Comparison of ENCODE assay signal across 1 cellular context in the genomic region with DNA sequence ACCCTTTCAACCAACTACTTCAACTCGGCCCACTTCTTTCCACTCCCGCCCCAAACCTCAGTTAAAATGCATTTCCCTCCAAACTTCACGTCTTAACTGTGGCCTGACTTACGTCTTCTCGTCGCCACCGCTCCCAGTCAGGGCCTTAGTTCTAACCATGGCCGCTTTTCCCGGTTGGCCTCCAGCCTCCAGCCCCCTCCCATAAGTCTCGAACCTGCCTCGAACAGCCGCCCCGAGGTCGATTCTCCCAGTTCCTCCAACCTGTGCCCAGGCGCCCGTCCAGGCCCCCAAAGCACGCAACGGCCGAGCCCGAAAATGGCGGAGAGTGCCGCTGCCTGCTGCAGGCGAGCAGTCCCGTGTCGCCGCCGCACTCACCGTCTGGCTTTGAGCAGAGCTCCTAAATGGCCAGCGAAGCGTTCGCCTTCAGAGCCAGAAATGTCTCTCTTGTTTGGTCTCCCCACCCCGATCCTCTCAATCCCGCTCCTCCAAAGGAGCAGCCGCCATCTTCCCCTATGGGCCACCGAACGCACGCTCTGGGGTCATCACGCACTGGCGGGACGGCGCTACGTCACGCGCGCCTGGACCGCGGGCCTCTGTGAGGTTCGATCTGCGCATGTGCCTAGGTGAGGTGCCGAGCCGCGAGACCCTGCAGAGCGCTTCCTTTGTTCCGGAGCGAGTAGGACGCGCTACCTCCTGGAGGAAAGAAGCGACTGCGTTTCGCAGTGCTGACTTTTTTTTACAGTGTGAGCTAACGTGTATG.
TF ChIP-seq lines count a peak whose summit lies in the region.

Gene WDR33, minus strand, starts transcription at position 535 of the 760 bp plus-strand sequence. CDS start 40,190 bp downstream, outside the sequence.

TF ChIP-seq in HepG2, 621 proteins besides CTCF, POLR2A, EP300 and RAD21 (continued from another document and continues in another):
- TF ChIP-seq ZBTB44 (CRISPR knock-in tag; IDR thresholded peaks at IDR 0.05) (peak; percentile 57; the same call in 1 of the 2 replicates), CBX1 (IDR thresholded peaks at IDR 0.05; ENCODE audit: low read depth) (peak; percentile 75), MAF1 (CRISPR knock-in tag; IDR thresholded peaks at IDR 0.05; ENCODE audit: borderline replicate concordance) (peak; percentile 19; the same call in 1 of the 2 replicates), YEATS2 (CRISPR knock-in tag; IDR thresholded peaks at IDR 0.05; ENCODE audit: borderline replicate concordance) (peak; percentile 96), ZNF574 (CRISPR knock-in tag; IDR thresholded peaks at IDR 0.05) (peak; percentile 91), FIP1L1 (IDR thresholded peaks at IDR 0.05; ENCODE audit: borderline replicate concordance, insufficient read depth, low read depth, low read length) (no peak), ZNF557 (CRISPR knock-in tag; IDR thresholded peaks at IDR 0.05) (0 out of 2 replicates have a peak, but pooled peaks have one; percentile 41), ZNF629 (CRISPR knock-in tag; conservative IDR thresholded peaks at IDR 0.05) (peak; percentile 27; the same call in 1 of the 2 replicates), STAG1 (CRISPR knock-in tag; IDR thresholded peaks at IDR 0.05) (peak; percentile 60), ZNF652 (CRISPR knock-in tag; IDR thresholded peaks at IDR 0.05; ENCODE audit: borderline replicate concordance, low read depth) (0 out of 2 replicates have a peak, but pooled peaks have one; percentile 24), HMG20B (CRISPR knock-in tag; conservative IDR thresholded peaks at IDR 0.05) (peak; percentile 62), SOX5 (CRISPR knock-in tag; IDR thresholded peaks at IDR 0.05; ENCODE audit: borderline replicate concordance) (peak; percentile 73), RCOR2 (CRISPR knock-in tag; IDR thresholded peaks at IDR 0.05) (no peak), JUND (CRISPR knock-in tag; IDR thresholded peaks at IDR 0.05) (peak; percentile 39), NKX3-1 (CRISPR knock-in tag; IDR thresholded peaks at IDR 0.05) (peak; percentile 58; the same call in 1 of the 2 replicates), HIC2 (CRISPR knock-in tag; IDR thresholded peaks at IDR 0.05; ENCODE audit: low read depth) (no peak; the same call in 1 of the 2 replicates), KDM6A (CRISPR knock-in tag; IDR thresholded peaks at IDR 0.05; ENCODE audit: low read depth) (0 out of 2 replicates have a peak, but pooled peaks have one; percentile 22), GPN1 (CRISPR knock-in tag; IDR thresholded peaks at IDR 0.05; ENCODE audit: borderline replicate concordance) (no peak), ZNF235 (CRISPR knock-in tag; IDR thresholded peaks at IDR 0.05; ENCODE audit: borderline replicate concordance) (peak; percentile 85), PAX8 (CRISPR knock-in tag; IDR thresholded peaks at IDR 0.05; ENCODE audit: borderline replicate concordance) (peak; percentile 54; the same call in 1 of the 2 replicates), NFYB (CRISPR knock-in tag; IDR thresholded peaks at IDR 0.05) (peak; percentile 33; the same call in 1 of the 2 replicates), RERE (CRISPR knock-in tag; IDR thresholded peaks at IDR 0.05; ENCODE audit: low read depth) (peak; percentile 51; the same call in 1 of the 2 replicates), ZBTB7B (CRISPR knock-in tag; IDR thresholded peaks at IDR 0.05) (peak; percentile 78), ZBTB25 (CRISPR knock-in tag; IDR thresholded peaks at IDR 0.05) (peak; percentile 49; the same call in 1 of the 2 replicates)
- TF ChIP-seq, protein P1, sequence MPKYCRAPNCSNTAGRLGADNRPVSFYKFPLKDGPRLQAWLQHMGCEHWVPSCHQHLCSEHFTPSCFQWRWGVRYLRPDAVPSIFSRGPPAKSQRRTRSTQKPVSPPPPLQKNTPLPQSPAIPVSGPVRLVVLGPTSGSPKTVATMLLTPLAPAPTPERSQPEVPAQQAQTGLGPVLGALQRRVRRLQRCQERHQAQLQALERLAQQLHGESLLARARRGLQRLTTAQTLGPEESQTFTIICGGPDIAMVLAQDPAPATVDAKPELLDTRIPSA (CRISPR knock-in tag; IDR thresholded peaks at IDR 0.05; ENCODE audit: borderline replicate concordance), result 0 out of 2 replicates have a peak, but pooled peaks have one; percentile 56
- TF ChIP-seq, protein P2, sequence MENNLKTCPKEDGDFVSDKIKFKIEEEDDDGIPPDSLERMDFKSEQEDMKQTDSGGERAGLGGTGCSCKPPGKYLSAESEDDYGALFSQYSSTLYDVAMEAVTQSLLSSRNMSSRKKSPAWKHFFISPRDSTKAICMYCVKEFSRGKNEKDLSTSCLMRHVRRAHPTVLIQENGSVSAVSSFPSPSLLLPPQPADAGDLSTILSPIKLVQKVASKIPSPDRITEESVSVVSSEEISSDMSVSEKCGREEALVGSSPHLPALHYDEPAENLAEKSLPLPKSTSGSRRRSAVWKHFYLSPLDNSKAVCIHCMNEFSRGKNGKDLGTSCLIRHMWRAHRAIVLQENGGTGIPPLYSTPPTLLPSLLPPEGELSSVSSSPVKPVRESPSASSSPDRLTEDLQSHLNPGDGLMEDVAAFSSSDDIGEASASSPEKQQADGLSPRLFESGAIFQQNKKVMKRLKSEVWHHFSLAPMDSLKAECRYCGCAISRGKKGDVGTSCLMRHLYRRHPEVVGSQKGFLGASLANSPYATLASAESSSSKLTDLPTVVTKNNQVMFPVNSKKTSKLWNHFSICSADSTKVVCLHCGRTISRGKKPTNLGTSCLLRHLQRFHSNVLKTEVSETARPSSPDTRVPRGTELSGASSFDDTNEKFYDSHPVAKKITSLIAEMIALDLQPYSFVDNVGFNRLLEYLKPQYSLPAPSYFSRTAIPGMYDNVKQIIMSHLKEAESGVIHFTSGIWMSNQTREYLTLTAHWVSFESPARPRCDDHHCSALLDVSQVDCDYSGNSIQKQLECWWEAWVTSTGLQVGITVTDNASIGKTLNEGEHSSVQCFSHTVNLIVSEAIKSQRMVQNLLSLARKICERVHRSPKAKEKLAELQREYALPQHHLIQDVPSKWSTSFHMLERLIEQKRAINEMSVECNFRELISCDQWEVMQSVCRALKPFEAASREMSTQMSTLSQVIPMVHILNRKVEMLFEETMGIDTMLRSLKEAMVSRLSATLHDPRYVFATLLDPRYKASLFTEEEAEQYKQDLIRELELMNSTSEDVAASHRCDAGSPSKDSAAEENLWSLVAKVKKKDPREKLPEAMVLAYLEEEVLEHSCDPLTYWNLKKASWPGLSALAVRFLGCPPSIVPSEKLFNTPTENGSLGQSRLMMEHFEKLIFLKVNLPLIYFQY (CRISPR knock-in tag; IDR thresholded peaks at IDR 0.05; ENCODE audit: borderline replicate concordance), result peak; percentile 92
- TF ChIP-seq, protein P3, sequence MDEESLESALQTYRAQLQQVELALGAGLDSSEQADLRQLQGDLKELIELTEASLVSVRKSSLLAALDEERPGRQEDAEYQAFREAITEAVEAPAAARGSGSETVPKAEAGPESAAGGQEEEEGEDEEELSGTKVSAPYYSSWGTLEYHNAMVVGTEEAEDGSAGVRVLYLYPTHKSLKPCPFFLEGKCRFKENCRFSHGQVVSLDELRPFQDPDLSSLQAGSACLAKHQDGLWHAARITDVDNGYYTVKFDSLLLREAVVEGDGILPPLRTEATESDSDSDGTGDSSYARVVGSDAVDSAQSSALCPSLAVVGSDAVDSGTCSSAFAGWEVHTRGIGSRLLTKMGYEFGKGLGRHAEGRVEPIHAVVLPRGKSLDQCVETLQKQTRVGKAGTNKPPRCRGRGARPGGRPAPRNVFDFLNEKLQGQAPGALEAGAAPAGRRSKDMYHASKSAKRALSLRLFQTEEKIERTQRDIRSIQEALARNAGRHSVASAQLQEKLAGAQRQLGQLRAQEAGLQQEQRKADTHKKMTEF (CRISPR knock-in tag; IDR thresholded peaks at IDR 0.05), result peak; percentile 94
- TF ChIP-seq, protein P4, sequence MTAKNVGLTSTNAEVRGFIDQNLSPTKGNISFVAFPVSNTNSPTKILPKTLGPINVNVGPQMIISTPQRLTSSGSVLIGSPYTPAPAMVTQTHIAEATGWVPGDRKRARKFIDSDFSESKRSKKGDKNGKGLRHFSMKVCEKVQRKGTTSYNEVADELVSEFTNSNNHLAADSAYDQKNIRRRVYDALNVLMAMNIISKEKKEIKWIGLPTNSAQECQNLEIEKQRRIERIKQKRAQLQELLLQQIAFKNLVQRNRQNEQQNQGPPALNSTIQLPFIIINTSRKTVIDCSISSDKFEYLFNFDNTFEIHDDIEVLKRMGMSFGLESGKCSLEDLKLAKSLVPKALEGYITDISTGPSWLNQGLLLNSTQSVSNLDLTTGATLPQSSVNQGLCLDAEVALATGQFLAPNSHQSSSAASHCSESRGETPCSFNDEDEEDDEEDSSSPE (CRISPR knock-in tag; IDR thresholded peaks at IDR 0.05), result peak; percentile 95
